Comparison of ENCODE assay signal across 1 cellular context in the genomic region with DNA sequence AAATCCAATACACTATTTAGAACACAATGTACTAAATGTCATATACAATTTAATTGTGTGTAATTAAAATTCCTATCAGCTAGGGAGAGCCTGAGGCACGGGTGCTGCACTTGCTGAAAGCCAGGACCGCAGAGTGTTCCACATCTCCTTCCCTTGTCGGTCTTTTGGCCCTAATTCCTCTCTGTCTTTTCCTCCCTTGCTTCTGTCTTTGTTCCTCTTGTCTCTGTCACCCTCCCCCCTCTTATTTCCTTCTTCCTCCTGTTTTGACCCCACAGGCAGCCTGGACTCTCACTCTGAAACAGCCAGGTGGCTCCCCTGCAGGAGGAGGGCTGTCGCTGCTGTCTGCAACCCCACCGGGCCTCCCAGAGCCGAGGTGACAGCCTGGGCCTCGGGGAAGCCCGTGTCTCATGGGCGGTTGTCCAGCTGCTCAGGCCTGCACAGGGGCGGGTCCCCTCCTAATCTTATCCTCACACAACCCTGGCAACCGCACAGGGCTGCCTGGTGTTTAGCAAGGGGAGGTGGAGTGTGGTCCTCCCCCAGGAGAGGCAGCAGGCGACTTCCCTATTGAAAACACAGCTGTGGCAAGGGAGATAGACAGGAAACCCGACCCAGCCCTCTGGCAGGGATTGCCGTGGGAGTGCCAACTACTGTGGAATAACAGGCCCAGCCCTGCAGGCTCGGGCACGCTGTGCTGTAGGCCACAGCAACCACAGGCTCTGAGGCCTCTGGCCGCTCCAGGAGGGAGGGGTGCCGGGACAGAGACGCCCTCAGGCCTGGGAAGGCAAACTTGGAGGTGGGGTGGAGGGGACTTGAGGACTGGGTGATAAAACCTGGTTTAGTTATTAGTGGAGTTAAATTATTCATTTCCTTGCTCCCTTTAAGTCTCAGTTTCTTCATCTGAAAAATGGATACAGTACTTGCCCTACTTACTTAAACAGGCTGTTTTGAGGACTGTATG.
A peak's percentile ranks its signal among the peaks of the same experiment; 100 is the strongest.
TF ChIP-seq lines count a peak whose summit lies in the region.

No MANE protein-coding gene starts in this region.

TF ChIP-seq in HepG2, 621 proteins besides CTCF, POLR2A, EP300 and RAD21 (continued from another document and continues in another):
- TF ChIP-seq, protein P1, sequence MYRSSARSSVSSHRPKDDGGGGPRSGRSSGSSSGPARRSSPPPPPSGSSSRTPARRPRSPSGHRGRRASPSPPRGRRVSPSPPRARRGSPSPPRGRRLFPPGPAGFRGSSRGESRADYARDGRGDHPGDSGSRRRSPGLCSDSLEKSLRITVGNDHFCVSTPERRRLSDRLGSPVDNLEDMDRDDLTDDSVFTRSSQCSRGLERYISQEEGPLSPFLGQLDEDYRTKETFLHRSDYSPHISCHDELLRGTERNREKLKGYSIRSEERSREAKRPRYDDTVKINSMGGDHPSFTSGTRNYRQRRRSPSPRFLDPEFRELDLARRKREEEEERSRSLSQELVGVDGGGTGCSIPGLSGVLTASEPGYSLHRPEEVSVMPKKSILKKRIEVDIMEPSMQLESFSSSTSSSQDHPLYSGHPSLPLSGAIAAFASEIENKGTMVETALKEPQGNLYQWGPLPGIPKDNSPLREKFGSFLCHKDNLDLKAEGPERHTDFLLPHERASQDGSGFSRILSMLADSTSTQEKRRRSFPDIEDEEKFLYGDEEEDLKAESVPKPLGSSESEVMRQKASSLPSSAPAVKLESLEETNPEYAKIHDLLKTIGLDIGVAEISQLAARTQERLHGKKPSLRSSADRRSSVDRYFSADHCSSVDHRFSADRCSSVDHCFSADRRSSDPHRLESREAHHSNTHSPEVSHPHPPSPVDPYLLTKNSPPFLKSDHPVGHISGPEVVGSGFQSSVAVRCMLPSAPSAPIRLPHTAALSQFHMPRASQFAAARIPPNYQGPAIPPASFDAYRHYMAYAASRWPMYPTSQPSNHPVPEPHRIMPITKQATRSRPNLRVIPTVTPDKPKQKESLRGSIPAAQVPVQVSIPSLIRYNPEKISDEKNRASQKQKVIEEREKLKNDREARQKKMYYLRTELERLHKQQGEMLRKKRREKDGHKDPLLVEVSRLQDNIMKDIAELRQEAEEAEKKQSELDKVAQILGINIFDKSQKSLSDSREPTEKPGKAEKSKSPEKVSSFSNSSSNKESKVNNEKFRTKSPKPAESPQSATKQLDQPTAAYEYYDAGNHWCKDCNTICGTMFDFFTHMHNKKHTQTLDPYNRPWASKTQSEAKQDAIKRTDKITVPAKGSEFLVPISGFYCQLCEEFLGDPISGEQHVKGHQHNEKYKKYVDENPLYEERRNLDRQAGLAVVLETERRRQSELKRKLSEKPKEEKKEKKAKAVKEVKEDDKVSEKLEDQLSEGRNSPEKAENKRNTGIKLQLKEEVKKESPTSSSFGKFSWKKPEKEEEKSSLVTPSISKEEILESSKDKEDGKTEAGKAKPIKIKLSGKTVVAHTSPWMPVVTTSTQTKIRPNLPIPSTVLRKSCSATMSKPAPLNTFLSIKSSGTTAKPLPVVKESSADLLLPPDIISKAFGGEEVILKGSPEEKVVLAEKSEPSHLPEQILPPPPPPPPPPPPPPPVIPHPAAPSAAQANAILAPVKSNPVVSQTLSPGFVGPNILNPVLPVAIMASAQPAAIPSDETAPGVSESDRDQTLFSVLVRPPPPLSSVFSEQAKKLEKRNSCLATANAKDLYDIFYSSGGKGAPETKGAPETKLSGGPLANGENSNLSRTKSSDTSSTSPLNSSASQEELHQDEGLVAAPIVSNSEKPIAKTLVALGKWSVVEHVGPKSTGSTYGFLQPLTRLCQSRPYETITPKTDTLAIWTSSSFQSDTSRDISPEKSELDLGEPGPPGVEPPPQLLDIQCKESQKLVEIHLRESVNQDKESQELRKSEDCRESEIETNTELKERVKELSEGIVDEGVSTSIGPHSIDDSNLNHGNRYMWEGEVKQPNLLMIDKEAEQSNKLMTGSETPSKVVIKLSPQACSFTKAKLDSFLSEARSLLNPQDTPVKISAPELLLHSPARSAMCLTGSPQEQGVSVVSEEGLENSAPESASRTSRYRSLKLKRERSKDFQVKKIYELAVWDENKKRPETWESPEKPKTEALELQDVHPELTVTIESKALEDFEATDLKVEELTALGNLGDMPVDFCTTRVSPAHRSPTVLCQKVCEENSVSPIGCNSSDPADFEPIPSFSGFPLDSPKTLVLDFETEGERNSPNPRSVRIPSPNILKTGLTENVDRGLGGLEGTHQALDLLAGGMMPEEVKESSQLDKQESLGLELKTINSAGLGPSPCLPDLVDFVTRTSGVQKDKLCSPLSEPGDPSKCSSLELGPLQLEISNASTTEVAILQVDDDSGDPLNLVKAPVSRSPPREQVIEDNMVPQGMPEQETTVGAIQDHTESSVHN (CRISPR knock-in tag; IDR thresholded peaks at IDR 0.05) = no peak
- TF ChIP-seq, protein P2, sequence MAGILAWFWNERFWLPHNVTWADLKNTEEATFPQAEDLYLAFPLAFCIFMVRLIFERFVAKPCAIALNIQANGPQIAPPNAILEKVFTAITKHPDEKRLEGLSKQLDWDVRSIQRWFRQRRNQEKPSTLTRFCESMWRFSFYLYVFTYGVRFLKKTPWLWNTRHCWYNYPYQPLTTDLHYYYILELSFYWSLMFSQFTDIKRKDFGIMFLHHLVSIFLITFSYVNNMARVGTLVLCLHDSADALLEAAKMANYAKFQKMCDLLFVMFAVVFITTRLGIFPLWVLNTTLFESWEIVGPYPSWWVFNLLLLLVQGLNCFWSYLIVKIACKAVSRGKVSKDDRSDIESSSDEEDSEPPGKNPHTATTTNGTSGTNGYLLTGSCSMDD (CRISPR knock-in tag; IDR thresholded peaks at IDR 0.05) = no peak
- no peak for TF ChIP-seq ZNF207 (IDR thresholded peaks at IDR 0.05; ENCODE audit: borderline replicate concordance)
- TF ChIP-seq, protein P3, sequence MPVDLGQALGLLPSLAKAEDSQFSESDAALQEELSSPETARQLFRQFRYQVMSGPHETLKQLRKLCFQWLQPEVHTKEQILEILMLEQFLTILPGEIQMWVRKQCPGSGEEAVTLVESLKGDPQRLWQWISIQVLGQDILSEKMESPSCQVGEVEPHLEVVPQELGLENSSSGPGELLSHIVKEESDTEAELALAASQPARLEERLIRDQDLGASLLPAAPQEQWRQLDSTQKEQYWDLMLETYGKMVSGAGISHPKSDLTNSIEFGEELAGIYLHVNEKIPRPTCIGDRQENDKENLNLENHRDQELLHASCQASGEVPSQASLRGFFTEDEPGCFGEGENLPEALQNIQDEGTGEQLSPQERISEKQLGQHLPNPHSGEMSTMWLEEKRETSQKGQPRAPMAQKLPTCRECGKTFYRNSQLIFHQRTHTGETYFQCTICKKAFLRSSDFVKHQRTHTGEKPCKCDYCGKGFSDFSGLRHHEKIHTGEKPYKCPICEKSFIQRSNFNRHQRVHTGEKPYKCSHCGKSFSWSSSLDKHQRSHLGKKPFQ (CRISPR knock-in tag; IDR thresholded peaks at IDR 0.05; ENCODE audit: insufficient replicate concordance) = no peak
- 0 out of 2 replicates have a peak, but pooled peaks have one; percentile 26 for TF ChIP-seq ZNF598 (CRISPR knock-in tag; IDR thresholded peaks at IDR 0.05; ENCODE audit: borderline replicate concordance)
- TF ChIP-seq JUNB (CRISPR knock-in tag; IDR thresholded peaks at IDR 0.05; ENCODE audit: borderline replicate concordance) = no peak
- TF ChIP-seq MEIS2 (CRISPR knock-in tag; IDR thresholded peaks at IDR 0.05) = 0 out of 2 replicates have a peak, but pooled peaks have one; percentile 50
- 0 out of 2 replicates have a peak, but pooled peaks have one; percentile 43 for TF ChIP-seq ZMAT3 (CRISPR knock-in tag; conservative IDR thresholded peaks at IDR 0.05)
- no peak for TF ChIP-seq ESRRA (CRISPR knock-in tag; IDR thresholded peaks at IDR 0.05; ENCODE audit: low read depth)
- TF ChIP-seq XRCC5 (optimal IDR thresholded peaks at IDR 0.05; ENCODE audit: low read length) = peak; percentile 52
- TF ChIP-seq SALL2 (CRISPR knock-in tag; IDR thresholded peaks at IDR 0.05) = no peak
- TF ChIP-seq ZKSCAN8 (CRISPR knock-in tag; IDR thresholded peaks at IDR 0.05; ENCODE audit: borderline replicate concordance) = no peak
- peak; percentile 15; the same call in 1 of the 2 replicates for TF ChIP-seq FOXO1 (CRISPR knock-in tag; IDR thresholded peaks at IDR 0.05)
- TF ChIP-seq, protein P4, sequence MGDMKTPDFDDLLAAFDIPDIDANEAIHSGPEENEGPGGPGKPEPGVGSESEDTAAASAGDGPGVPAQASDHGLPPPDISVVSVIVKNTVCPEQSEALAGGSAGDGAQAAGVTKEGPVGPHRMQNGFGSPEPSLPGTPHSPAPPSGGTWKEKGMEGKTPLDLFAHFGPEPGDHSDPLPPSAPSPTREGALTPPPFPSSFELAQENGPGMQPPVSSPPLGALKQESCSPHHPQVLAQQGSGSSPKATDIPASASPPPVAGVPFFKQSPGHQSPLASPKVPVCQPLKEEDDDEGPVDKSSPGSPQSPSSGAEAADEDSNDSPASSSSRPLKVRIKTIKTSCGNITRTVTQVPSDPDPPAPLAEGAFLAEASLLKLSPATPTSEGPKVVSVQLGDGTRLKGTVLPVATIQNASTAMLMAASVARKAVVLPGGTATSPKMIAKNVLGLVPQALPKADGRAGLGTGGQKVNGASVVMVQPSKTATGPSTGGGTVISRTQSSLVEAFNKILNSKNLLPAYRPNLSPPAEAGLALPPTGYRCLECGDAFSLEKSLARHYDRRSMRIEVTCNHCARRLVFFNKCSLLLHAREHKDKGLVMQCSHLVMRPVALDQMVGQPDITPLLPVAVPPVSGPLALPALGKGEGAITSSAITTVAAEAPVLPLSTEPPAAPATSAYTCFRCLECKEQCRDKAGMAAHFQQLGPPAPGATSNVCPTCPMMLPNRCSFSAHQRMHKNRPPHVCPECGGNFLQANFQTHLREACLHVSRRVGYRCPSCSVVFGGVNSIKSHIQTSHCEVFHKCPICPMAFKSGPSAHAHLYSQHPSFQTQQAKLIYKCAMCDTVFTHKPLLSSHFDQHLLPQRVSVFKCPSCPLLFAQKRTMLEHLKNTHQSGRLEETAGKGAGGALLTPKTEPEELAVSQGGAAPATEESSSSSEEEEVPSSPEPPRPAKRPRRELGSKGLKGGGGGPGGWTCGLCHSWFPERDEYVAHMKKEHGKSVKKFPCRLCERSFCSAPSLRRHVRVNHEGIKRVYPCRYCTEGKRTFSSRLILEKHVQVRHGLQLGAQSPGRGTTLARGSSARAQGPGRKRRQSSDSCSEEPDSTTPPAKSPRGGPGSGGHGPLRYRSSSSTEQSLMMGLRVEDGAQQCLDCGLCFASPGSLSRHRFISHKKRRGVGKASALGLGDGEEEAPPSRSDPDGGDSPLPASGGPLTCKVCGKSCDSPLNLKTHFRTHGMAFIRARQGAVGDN (CRISPR knock-in tag; IDR thresholded peaks at IDR 0.05) = peak; percentile 86
- TF ChIP-seq ZNF570 (CRISPR knock-in tag; IDR thresholded peaks at IDR 0.05; ENCODE audit: borderline replicate concordance) = no peak
- no peak for TF ChIP-seq ZNF75D (CRISPR knock-in tag; IDR thresholded peaks at IDR 0.05; ENCODE audit: borderline replicate concordance)
- no peak for TF ChIP-seq CBX2 (IDR thresholded peaks at IDR 0.05; ENCODE audit: low read depth, low read length)
- no peak for TF ChIP-seq CBX2 (CRISPR knock-in tag; IDR thresholded peaks at IDR 0.05; ENCODE audit: low read depth)
- TF ChIP-seq, protein P5, sequence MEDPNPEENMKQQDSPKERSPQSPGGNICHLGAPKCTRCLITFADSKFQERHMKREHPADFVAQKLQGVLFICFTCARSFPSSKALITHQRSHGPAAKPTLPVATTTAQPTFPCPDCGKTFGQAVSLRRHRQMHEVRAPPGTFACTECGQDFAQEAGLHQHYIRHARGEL (CRISPR knock-in tag; IDR thresholded peaks at IDR 0.05) = no peak
- TF ChIP-seq, protein P6, sequence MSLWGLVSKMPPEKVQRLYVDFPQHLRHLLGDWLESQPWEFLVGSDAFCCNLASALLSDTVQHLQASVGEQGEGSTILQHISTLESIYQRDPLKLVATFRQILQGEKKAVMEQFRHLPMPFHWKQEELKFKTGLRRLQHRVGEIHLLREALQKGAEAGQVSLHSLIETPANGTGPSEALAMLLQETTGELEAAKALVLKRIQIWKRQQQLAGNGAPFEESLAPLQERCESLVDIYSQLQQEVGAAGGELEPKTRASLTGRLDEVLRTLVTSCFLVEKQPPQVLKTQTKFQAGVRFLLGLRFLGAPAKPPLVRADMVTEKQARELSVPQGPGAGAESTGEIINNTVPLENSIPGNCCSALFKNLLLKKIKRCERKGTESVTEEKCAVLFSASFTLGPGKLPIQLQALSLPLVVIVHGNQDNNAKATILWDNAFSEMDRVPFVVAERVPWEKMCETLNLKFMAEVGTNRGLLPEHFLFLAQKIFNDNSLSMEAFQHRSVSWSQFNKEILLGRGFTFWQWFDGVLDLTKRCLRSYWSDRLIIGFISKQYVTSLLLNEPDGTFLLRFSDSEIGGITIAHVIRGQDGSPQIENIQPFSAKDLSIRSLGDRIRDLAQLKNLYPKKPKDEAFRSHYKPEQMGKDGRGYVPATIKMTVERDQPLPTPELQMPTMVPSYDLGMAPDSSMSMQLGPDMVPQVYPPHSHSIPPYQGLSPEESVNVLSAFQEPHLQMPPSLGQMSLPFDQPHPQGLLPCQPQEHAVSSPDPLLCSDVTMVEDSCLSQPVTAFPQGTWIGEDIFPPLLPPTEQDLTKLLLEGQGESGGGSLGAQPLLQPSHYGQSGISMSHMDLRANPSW (CRISPR knock-in tag; IDR thresholded peaks at IDR 0.05; ENCODE audit: borderline replicate concordance) = no peak
- TF ChIP-seq RNF2 (conservative IDR thresholded peaks at IDR 0.05; ENCODE audit: low read depth) = peak; percentile 38; the same call in 1 of the 2 replicates
- TF ChIP-seq, protein P7, sequence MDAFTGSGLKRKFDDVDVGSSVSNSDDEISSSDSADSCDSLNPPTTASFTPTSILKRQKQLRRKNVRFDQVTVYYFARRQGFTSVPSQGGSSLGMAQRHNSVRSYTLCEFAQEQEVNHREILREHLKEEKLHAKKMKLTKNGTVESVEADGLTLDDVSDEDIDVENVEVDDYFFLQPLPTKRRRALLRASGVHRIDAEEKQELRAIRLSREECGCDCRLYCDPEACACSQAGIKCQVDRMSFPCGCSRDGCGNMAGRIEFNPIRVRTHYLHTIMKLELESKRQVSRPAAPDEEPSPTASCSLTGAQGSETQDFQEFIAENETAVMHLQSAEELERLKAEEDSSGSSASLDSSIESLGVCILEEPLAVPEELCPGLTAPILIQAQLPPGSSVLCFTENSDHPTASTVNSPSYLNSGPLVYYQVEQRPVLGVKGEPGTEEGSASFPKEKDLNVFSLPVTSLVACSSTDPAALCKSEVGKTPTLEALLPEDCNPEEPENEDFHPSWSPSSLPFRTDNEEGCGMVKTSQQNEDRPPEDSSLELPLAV (CRISPR knock-in tag; conservative IDR thresholded peaks at IDR 0.05; ENCODE audit: low read depth) = no peak
